ENCODE assay signal across 8 cellular contexts in genomic region chr1:25232866-25233784, GRCh38. TPM values are rescaled to one million over a fixed set of nuclear protein-coding genes. Genes with fewer than 3 reads are reported as not detected.
A peak's percentile ranks its signal among the peaks of the same experiment; 100 is the strongest.
DNase-seq lines count a peak whose midpoint lies in the region; ATAC-seq and TF ChIP-seq lines count a peak whose summit lies in the region.

No MANE protein-coding gene starts in this region.

- TF ChIP-seq CTCF in C4-2B (conservative IDR thresholded peaks at IDR 0.05) (no peak), Panc1 (IDR thresholded peaks at IDR 0.05) (no peak), neutrophil (IDR thresholded peaks at IDR 0.05) (peak; percentile 22)

- WGBS in urinary bladder, result 22% methylated on average over 13 of the region's 13 CpGs

- H3K4me1 ChIP-seq in Panc1 (ENCODE audit: control insufficient read depth, insufficient read depth, low read length) (peaks cover 17% of the 10 kb centered on the region), neutrophil (ENCODE audit: control insufficient read depth in 1 of 2, insufficient read depth in 1 of 2, low read depth in 1 of 2, low read length in 1 of 2) (peaks cover 37 to 44% of the 10 kb centered on the region in 2 experiments), urinary bladder (ENCODE audit: insufficient read depth) (no peaks in the 10 kb centered on the region)

- no peaks in the 10 kb centered on the region for H3K27me3 ChIP-seq in Panc1 (ENCODE audit: control insufficient read depth, insufficient read depth, low read length)
- no peaks in the 10 kb centered on the region for H3K27me3 ChIP-seq in neutrophil

- POLR2A ChIA-PET in Panc1 (lab: Charles Lee), result interaction anchor here (0.6 to 1.5 kb wide), 3 partner anchors 15 to 212 kb away, joined by 3 to 5 read pairs (median 3); partner anchors contain the start of gene RSRP1

- peak; percentile 89 for DNase-seq in Panc1 (ENCODE audit: low read depth, low spot score)
- peak; percentile 31 for DNase-seq in activated effector memory CD4-positive, alpha-beta T cell treated with Interleukin-2 at 50 U/mL for 16 hours
- peak; percentile 41 for DNase-seq in germinal center (ENCODE audit: low spot score)

- in situ Hi-C loops in Panc1 (cut with HindIII; ENCODE audit: low pct_unique_long_range_greater_than_20kb, low sequenced_read_pairs), result no loop called here

- BruUV-seq in Panc1 (replicated peaks; lab: Mats Ljungman, UMichigan), result TSS peak; percentile 98

- H3K9me3 ChIP-seq in Panc1 (ENCODE audit: control insufficient read depth, insufficient read depth, low read depth, low read length), result no peaks in the 10 kb centered on the region
- no peaks in the 10 kb centered on the region for H3K9me3 ChIP-seq in neutrophil

- ATAC-seq in GM19025 (IDR thresholded peaks at IDR 0.05; ENCODE audit: low read depth, unreplicated experiment) (peak; percentile 52), HG03521 (IDR thresholded peaks at IDR 0.05; ENCODE audit: unreplicated experiment) (peak; percentile 60), Panc1 (peak; percentile 88)

- H3K36me3 ChIP-seq in Panc1 (ENCODE audit: control insufficient read depth, insufficient read depth, low read length), result peaks cover 7% of the 10 kb centered on the region; the same call in 1 of the 2 replicates
- H3K36me3 ChIP-seq in neutrophil, result peaks cover 32% of the 10 kb centered on the region
- peaks cover 5% of the 10 kb centered on the region for H3K36me3 ChIP-seq in urinary bladder (ENCODE audit: insufficient read depth)

- intact Hi-C loops in Panc1 (cut with micrococcal nuclease; ENCODE audit: unreplicated experiment), result no loop called here

- CTCF ChIA-PET in Panc1 (lab: Charles Lee), result interaction anchor here (0.8 kb wide), 1 partner anchor 19 kb away, joined by 5 read pairs; no protein-coding TSS in a partner anchor

- H3K4me3 ChIP-seq in Panc1 (ENCODE audit: low read depth in 2 of 2, low read length in 2 of 2) (peak overlapping the region; percentile 77 to 85), neutrophil (ENCODE audit: low read depth in 1 of 2, low read length in 1 of 2) (peak overlapping the region; percentile 74 to 89), urinary bladder (ENCODE audit: low read depth, low read length) (peak overlapping the region; percentile 93)

- H3K27ac ChIP-seq in C4-2B (peak overlapping the region; percentile 84), Panc1 (ENCODE audit: low read length) (peak overlapping the region; percentile 99), neutrophil (peak overlapping the region; percentile 94), urinary bladder (ENCODE audit: low read depth) (peak overlapping the region; percentile 80)

RNA-seq across cellular contexts. Expression of gene SYF2, which starts 0.8 kb away (rescaled TPM):
- total RNA-seq in Panc1 (2021; ENCODE audit: unreplicated experiment) (28.9 TPM), urinary bladder (54.7 TPM)
- 34.5 TPM for polyA plus RNA-seq in Panc1 (2012; ENCODE audit: insufficient read length)
- 91.9 TPM for polyA plus RNA-seq in urinary bladder

RNA-seq across cellular contexts. Expression of gene RSRP1, which starts 14.1 kb away (rescaled TPM):
- 104 TPM for total RNA-seq in Panc1 (2021; ENCODE audit: unreplicated experiment)
- polyA plus RNA-seq in Panc1 (2012; ENCODE audit: insufficient read length), result 30.5 TPM
- 126 TPM for total RNA-seq in urinary bladder
- polyA plus RNA-seq in urinary bladder, result 69.6 TPM

RNA-seq across cellular contexts. Expression of gene RHD, which starts 39.2 kb away (rescaled TPM):
- total RNA-seq in Panc1 (2021; ENCODE audit: unreplicated experiment) (not detected), urinary bladder (0.69 TPM)
- polyA plus RNA-seq in Panc1 (2012; ENCODE audit: insufficient read length), result 0.34 TPM
- not detected for polyA plus RNA-seq in urinary bladder

Comparison
In these comparisons a context has a peak if more than half of its experiments do, and no peak if none do; other contexts are left out.
1. Peak in every context shown above with its lines: DNase-seq, ATAC-seq, H3K4me3 ChIP-seq and H3K27ac ChIP-seq.
2. DNase-seq: peak in every context shown above with its lines; median percentile 89 in Panc1; 41 in germinal center; 31 in activated effector memory CD4-positive, alpha-beta T cell treated with Interleukin-2 at 50 U/mL for 16 hours.